ENCODE assay signal across 13 cellular contexts in the genomic region with DNA sequence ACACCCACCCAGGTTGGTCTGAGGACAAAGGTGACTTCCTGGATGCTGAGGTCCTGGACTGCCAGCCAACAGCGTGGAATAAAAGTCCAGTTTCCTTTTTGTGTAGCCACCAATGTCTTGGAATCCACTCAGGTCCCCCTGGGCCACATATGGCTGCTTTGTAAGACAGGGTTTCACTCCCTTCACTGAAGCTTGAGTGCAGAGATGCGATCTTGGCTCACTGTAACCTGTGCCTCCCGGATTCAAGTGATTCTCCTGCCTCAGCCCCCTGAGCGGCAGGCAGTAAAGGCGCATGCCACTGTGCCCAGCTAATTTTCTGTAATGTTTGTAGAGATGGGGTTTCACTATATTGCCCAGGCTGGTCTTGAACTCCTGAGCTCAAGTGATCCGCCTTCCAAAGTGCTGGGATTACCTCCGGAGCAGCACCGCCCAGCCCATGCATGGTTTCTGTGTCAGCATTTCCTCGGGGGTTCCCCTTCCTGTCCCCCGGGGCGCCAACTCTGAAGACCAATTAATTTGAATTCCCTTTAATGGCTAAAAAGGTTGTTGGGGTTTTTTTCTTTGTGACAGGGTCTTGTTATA. TPM values are rescaled to one million over a fixed set of nuclear protein-coding genes. Genes with fewer than 3 reads are reported as not detected.
DNase-seq lines count a peak whose midpoint lies in the region; ATAC-seq, FAIRE-seq and TF ChIP-seq lines count a peak whose summit lies in the region.
"Had no signal": no experiment of that assay in that cellular context is flagged by ENCODE, and none has a peak within 500 bp of the region (broad histone marks: within the 10 kb centered on the region; RNA-seq: fewer than 3 reads in every experiment).

No MANE protein-coding gene starts in this region.

- FAIRE-seq in frontal cortex (lab: Jason Lieb, UNC), result no peak
- FAIRE-seq: A549 had no signal

- WGBS in right lobe of liver (ENCODE audit: insufficient coverage, low coverage, low lambda C conversion rate, missing lambda C conversion rate), result 37% methylated on average over 7 of the region's 11 CpGs
- WGBS in transverse colon (ENCODE audit: low coverage in 1 of 2), 2 donors, result 56% methylated on average over 11 of the region's 11 CpGs; no CpG with 5 or more reads in 1 of the 2 donors

- no peaks in the 10 kb centered on the region for H3K9me3 Mint-ChIP-seq in activated naive CD4-positive, alpha-beta T cell treated with anti-CD3 and anti-CD28 coated beads for 36 hours

- no peak overlapping the region for H3K27ac Mint-ChIP-seq in activated naive CD4-positive, alpha-beta T cell treated with anti-CD3 and anti-CD28 coated beads for 36 hours

- in situ Hi-C loops in transverse colon (cut with MboI; ENCODE audit: low pct_ligation_motif_present in 1 of 4, low pct_unique_long_range_greater_than_20kb in 1 of 4, low sequenced_read_pairs in 3 of 4), result no loop called here

- H3K4me3 Mint-ChIP-seq in activated naive CD4-positive, alpha-beta T cell treated with anti-CD3 and anti-CD28 coated beads for 36 hours, result no peak overlapping the region

- CTCF ChIA-PET in activated naive CD4-positive, alpha-beta T cell treated with anti-CD3 and anti-CD28 coated beads for 36 hours (lab: Charles Lee), result no interaction called here
- CTCF ChIA-PET in RWPE1 (lab: Yijun Ruan, JAX), result interaction anchor here (0.6 kb wide), 1 partner anchor 25 kb away, joined by 4 read pairs; no protein-coding TSS in a partner anchor

- intact Hi-C loops in activated naive CD4-positive, alpha-beta T cell treated with anti-CD3 and anti-CD28 coated beads for 36 hours (cut with micrococcal nuclease), result no loop called here
- intact Hi-C loops in right lobe of liver (cut with DNase I), result no loop called here
- intact Hi-C loops in transverse colon (cut with DNase I; ENCODE audit: low total_unique reads), result no loop called here

- H3K27me3 ChIP-seq in right lobe of liver (no peaks in the 10 kb centered on the region), transverse colon (no peaks in the 10 kb centered on the region)
- H3K27me3 ChIP-seq: ovary had no signal

- peak; percentile 34 for DNase-seq in activated naive CD4-positive, alpha-beta T cell treated with anti-CD3 and anti-CD28 coated beads for 36 hours
- no peak for DNase-seq in activated naive CD4-positive, alpha-beta T cell treated with Interleukin-2 at 50 U/mL for 16 hours
- DNase-seq in RWPE1 (ENCODE audit: low spot score), result no peak
- DNase-seq in right lobe of liver, result no peak
- DNase-seq in transverse colon, result no peak
- DNase-seq in NCI-H187 (lab: John Stamatoyannopoulos, UW), result no peak
- no peak for DNase-seq in frontal cortex (ENCODE audit: low spot score in 2 of 2)
- DNase-seq: central memory CD4-positive, alpha-beta T cell; NCI-H2029; ovary had no signal

- no peaks in the 10 kb centered on the region for H3K27me3 Mint-ChIP-seq in activated naive CD4-positive, alpha-beta T cell treated with anti-CD3 and anti-CD28 coated beads for 36 hours (ENCODE audit: low read depth)

- no peaks in the 10 kb centered on the region for H3K9me3 ChIP-seq in right lobe of liver
- H3K9me3 ChIP-seq in transverse colon, result no peaks in the 10 kb centered on the region
- H3K9me3 ChIP-seq: ovary had no signal

- H3K4me1 ChIP-seq in right lobe of liver, result peaks cover 0 to 23% (median 6%) of the 10 kb centered on the region in 4 donors
- H3K4me1 ChIP-seq in transverse colon, result peaks cover 8 to 27% (median 15%) of the 10 kb centered on the region in 4 donors
- H3K4me1 ChIP-seq: A549 had no signal

- peak overlapping the region; percentile 40 for H3K27ac ChIP-seq in RWPE1
- H3K27ac ChIP-seq in right lobe of liver, result peak overlapping the region in 2 of 3 donors; percentile 22 to 43
- H3K27ac ChIP-seq in transverse colon, result peak overlapping the region; percentile 52 to 96 (median 78)

- no peak for TF ChIP-seq EP300 in transverse colon (IDR thresholded peaks at IDR 0.05; ENCODE audit: low read depth)

- no peak for TF ChIP-seq POLR2A in right lobe of liver (IDR thresholded peaks at IDR 0.05)
- TF ChIP-seq POLR2A in transverse colon (IDR thresholded peaks at IDR 0.05), result no peak

- H3K4me1 Mint-ChIP-seq in activated naive CD4-positive, alpha-beta T cell treated with anti-CD3 and anti-CD28 coated beads for 36 hours (ENCODE audit: low read depth), result no peaks in the 10 kb centered on the region

- no peaks in the 10 kb centered on the region for H3K36me3 Mint-ChIP-seq in activated naive CD4-positive, alpha-beta T cell treated with anti-CD3 and anti-CD28 coated beads for 36 hours (ENCODE audit: low read depth)

- no peak overlapping the region for H3K4me3 ChIP-seq in right lobe of liver
- peak overlapping the region in 1 of 4 donors; percentile 9 for H3K4me3 ChIP-seq in transverse colon
- H3K4me3 ChIP-seq: A549, ovary had no signal

- POLR2A ChIA-PET in RWPE1 (lab: Yijun Ruan, JAX; ENCODE audit: low non-redundant PET), result no interaction called here

- no peak for TF ChIP-seq CTCF in RWPE1 (conservative IDR thresholded peaks at IDR 0.05; ENCODE audit: low read depth)
- TF ChIP-seq CTCF in right lobe of liver (IDR thresholded peaks at IDR 0.05), result no peak
- no peak for TF ChIP-seq CTCF in transverse colon (IDR thresholded peaks at IDR 0.05)

- peak in 3 of 4 donors; percentile 32 to 51 (median 38) for ATAC-seq in right lobe of liver
- ATAC-seq in HG02798 (IDR thresholded peaks at IDR 0.05; ENCODE audit: poor library complexity, unreplicated experiment), result no peak
- ATAC-seq: A549 had no signal

- H3K36me3 ChIP-seq in right lobe of liver (peaks cover 0 to 20% (median 11%) of the 10 kb centered on the region in 4 donors), transverse colon (no peaks in the 10 kb centered on the region)
- H3K36me3 ChIP-seq: ovary had no signal

RNA-seq across cellular contexts. Expression of gene KANK2, which starts 17.5 kb away (rescaled TPM):
- total RNA-seq in activated naive CD4-positive, alpha-beta T cell treated with anti-CD3 and anti-CD28 coated beads for 36 hours, result 1 to 10 TPM; 1.5 to 2.0 TPM
- total RNA-seq in right lobe of liver, result 10 to 100 TPM; 36.3 to 65.4 (median 50.4) TPM
- 100 to 1,000 TPM; 145 to 339 (median 243) TPM for total RNA-seq in transverse colon
- total RNA-seq in frontal cortex, result 7.3 TPM

RNA-seq across cellular contexts. Expression of gene SPC24, which starts 24.2 kb away (rescaled TPM):
- total RNA-seq in activated naive CD4-positive, alpha-beta T cell treated with anti-CD3 and anti-CD28 coated beads for 36 hours, result 100 to 1,000 TPM in 1 of 2 experiments, 10 to 100 TPM in 1; 94.7 to 102 TPM
- 1 to 10 TPM in 5 of 6 experiments, under 1 TPM in 1; 0.90 to 3.8 (median 2.2) TPM for total RNA-seq in right lobe of liver
- total RNA-seq in transverse colon, result 10 to 100 TPM in 1 of 4 donors, 1 to 10 TPM in 1, not detected in 2; 2.6 to 47.4 TPM
- 6.9 TPM for total RNA-seq in frontal cortex

RNA-seq across cellular contexts. Expression of gene ANGPTL8, which starts 59.6 kb away (rescaled TPM):
- not detected for total RNA-seq in activated naive CD4-positive, alpha-beta T cell treated with anti-CD3 and anti-CD28 coated beads for 36 hours
- total RNA-seq in right lobe of liver, result 100 to 1,000 TPM in 4 of 6 experiments, 10 to 100 TPM in 2; 56.7 to 287 (median 140) TPM
- total RNA-seq in transverse colon, result not detected
- not detected for total RNA-seq in frontal cortex
- total RNA-seq: G401 had no signal

Comparison
In these comparisons a context has a peak if more than half of its experiments do, and no peak if none do; other contexts are left out.
1. RNA of gene ANGPTL8, which starts 59.6 kb away (total RNA-seq): 56.7 to 287 TPM in right lobe of liver; not detected in activated naive CD4-positive, alpha-beta T cell treated with anti-CD3 and anti-CD28 coated beads for 36 hours, not detected in transverse colon and not detected in frontal cortex (single experiment); every median in the first group is over 10 times any median in the second.
2. Peak in every context shown above with its lines, with median percentiles within 50 percentile points of each other: H3K27ac ChIP-seq.